In genomic region chrX:39499996-39500395, GRCh38 we compare ENCODE assay signal across 12 cellular contexts.
"Had no signal": no experiment of that assay in that cellular context is flagged by ENCODE, and none has a peak within 500 bp of the region (broad histone marks: within the 10 kb centered on the region; RNA-seq: fewer than 3 reads in every experiment).

No MANE protein-coding gene starts in this region.

- DNase-seq: activated CD4-positive, alpha-beta T cell treated with anti-CD3 and anti-CD28 coated beads, Interleukin-2, amount 50 U/mL, for 1 hour; activated CD4-positive, CD25-positive, alpha-beta regulatory T cell; activated naive CD4-positive, alpha-beta T cell treated with Interleukin-2 at 50 U/mL for 16 hours; activated T-cell treated with anti-CD3 and anti-CD28 coated beads for 4 hours; adrenal gland; caudate nucleus; effector memory CD8-positive, alpha-beta T cell; islet precursor cell; spleen had no signal

- H3K4me3 ChIP-seq: adrenal gland, gastroesophageal sphincter, spleen had no signal

- H3K27me3 ChIP-seq: gastroesophageal sphincter had no signal

- H3K36me3 ChIP-seq: adrenal gland, gastroesophageal sphincter, spleen had no signal

- ATAC-seq: effector memory CD8-positive, alpha-beta T cell; gastroesophageal sphincter; left lobe of liver; sciatic nerve had no signal
